Comparison of ENCODE assay signal across 15 cellular contexts in genomic region chr7:42915356-42915755, GRCh38. TPM values are rescaled to one million over a fixed set of nuclear protein-coding genes. Genes with fewer than 3 reads are reported as not detected.
DNase-seq lines count a peak whose midpoint lies in the region; ATAC-seq and TF ChIP-seq lines count a peak whose summit lies in the region.
"Had no signal": no experiment of that assay in that cellular context is flagged by ENCODE, and none has a peak within 500 bp of the region (broad histone marks: within the 10 kb centered on the region; RNA-seq: fewer than 3 reads in every experiment).

No MANE protein-coding gene starts in this region.

- H3K27me3 ChIP-seq in adipocyte (replicated peaks; ENCODE audit: control insufficient read depth, insufficient read depth, low read length) = no peaks in the 10 kb centered on the region
- H3K27me3 ChIP-seq in naive thymus-derived CD4-positive, alpha-beta T cell (ENCODE audit: control insufficient read depth in 2 of 2, insufficient read depth in 2 of 2, low read length in 2 of 2) = no peaks in the 10 kb centered on the region
- H3K27me3 ChIP-seq: heart left ventricle had no signal

- POLR2A ChIA-PET in activated CD4-positive, alpha-beta memory T cell treated with anti-CD3 and anti-CD28 coated beads, Interleukin-2, amount 10 ng/mL, durations not matched to agents 7 days and 5 days (lab: Charles Lee) = interaction anchor here (0.9 to 7.1 kb wide), 3 partner anchors 9 to 15 kb away, joined by 3 to 96 read pairs (median 5); partner anchors contain the start of genes MRPL32 and PSMA2
- POLR2A ChIA-PET in activated CD4-positive, alpha-beta memory T cell treated with anti-CD3 and anti-CD28 coated beads for 36 hours (lab: Charles Lee) = interaction anchor here (1.7 to 2.8 kb wide), 2 partner anchors 9 to 17 kb away, joined by 9 to 11 read pairs; partner anchors contain the start of genes MRPL32 and PSMA2
- POLR2A ChIA-PET in naive thymus-derived CD4-positive, alpha-beta T cell (lab: Charles Lee) = interaction anchor here (0.6 to 2.3 kb wide), 3 partner anchors 13 to 1166 kb away, joined by 3 to 7 read pairs (median 7); partner anchors contain the start of genes MRPL32 and PSMA2

- no peak for TF ChIP-seq CTCF in fibroblast of the aortic adventitia (IDR thresholded peaks at IDR 0.05; ENCODE audit: insufficient read depth, low read length)

- no peak overlapping the region for H3K4me3 Mint-ChIP-seq in activated CD4-positive, alpha-beta memory T cell treated with anti-CD3 and anti-CD28 coated beads, Interleukin-2, amount 10 ng/mL, durations not matched to agents 7 days and 5 days
- H3K4me3 Mint-ChIP-seq in activated CD4-positive, alpha-beta memory T cell treated with anti-CD3 and anti-CD28 coated beads for 36 hours = no peak overlapping the region
- H3K4me3 Mint-ChIP-seq in stimulated activated naive B cell treated with anti-CD40 and anti-IgM and Interleukin-4, amounts not matched to agents 10 μg/mL and 1 μg/mL and 100 μg/mL, for 72 hours = no peak overlapping the region
- no peak overlapping the region for H3K4me3 Mint-ChIP-seq in naive thymus-derived CD4-positive, alpha-beta T cell
- H3K4me3 Mint-ChIP-seq: activated T-cell treated with anti-CD3 and anti-CD28 coated beads, Interleukin-2, amount 50 U/mL, for 4 hours had no signal

- H3K9me3 Mint-ChIP-seq in activated CD4-positive, alpha-beta memory T cell treated with anti-CD3 and anti-CD28 coated beads, Interleukin-2, amount 10 ng/mL, durations not matched to agents 7 days and 5 days = no peaks in the 10 kb centered on the region
- H3K9me3 Mint-ChIP-seq in activated CD4-positive, alpha-beta memory T cell treated with anti-CD3 and anti-CD28 coated beads for 36 hours = no peaks in the 10 kb centered on the region
- H3K9me3 Mint-ChIP-seq in stimulated activated naive B cell treated with anti-CD40 and anti-IgM and Interleukin-4, amounts not matched to agents 10 μg/mL and 1 μg/mL and 100 μg/mL, for 72 hours = no peaks in the 10 kb centered on the region
- peaks cover 0 to 3% (median 0%) of the 10 kb centered on the region in 11 donors for H3K9me3 Mint-ChIP-seq in naive thymus-derived CD4-positive, alpha-beta T cell
- H3K9me3 Mint-ChIP-seq: activated T-cell treated with anti-CD3 and anti-CD28 coated beads, Interleukin-2, amount 50 U/mL, for 4 hours had no signal

- no peak for ATAC-seq in stimulated activated naive B cell treated with anti-CD40 and anti-IgM and Interleukin-4, amounts not matched to agents 10 μg/mL and 1 μg/mL and 100 μg/mL, for 72 hours (replicated peaks)
- no peak for ATAC-seq in naive thymus-derived CD4-positive, alpha-beta T cell
- no peak for ATAC-seq in GM19452 (IDR thresholded peaks at IDR 0.05; ENCODE audit: unreplicated experiment)
- ATAC-seq: activated T-cell treated with anti-CD3 and anti-CD28 coated beads, Interleukin-2, amount 50 U/mL, for 4 hours; heart left ventricle; SK-N-SH treated with all-trans-retinoic acid at 6 μM for 48 hours had no signal

- H3K9ac ChIP-seq in adipocyte (ENCODE audit: low read length) = peak overlapping the region; percentile 57

- H3K36me3 ChIP-seq in adipocyte (ENCODE audit: control insufficient read depth, insufficient read depth, low read length, severe bottlenecking) = peaks cover 44% of the 10 kb centered on the region
- peaks cover 0 to 37% (median 12%) of the 10 kb centered on the region in 3 experiments for H3K36me3 ChIP-seq in naive thymus-derived CD4-positive, alpha-beta T cell (ENCODE audit: control insufficient read depth in 2 of 3, insufficient read depth in 3 of 3, low read length in 3 of 3)

- H3K27ac Mint-ChIP-seq in activated CD4-positive, alpha-beta memory T cell treated with anti-CD3 and anti-CD28 coated beads, Interleukin-2, amount 10 ng/mL, durations not matched to agents 7 days and 5 days = peak overlapping the region; percentile 19
- H3K27ac Mint-ChIP-seq in activated CD4-positive, alpha-beta memory T cell treated with anti-CD3 and anti-CD28 coated beads for 36 hours = no peak overlapping the region
- peak overlapping the region; percentile 33 for H3K27ac Mint-ChIP-seq in stimulated activated naive B cell treated with anti-CD40 and anti-IgM and Interleukin-4, amounts not matched to agents 10 μg/mL and 1 μg/mL and 100 μg/mL, for 72 hours
- peak overlapping the region in 3 of 9 donors; percentile 11 to 80 (median 16) for H3K27ac Mint-ChIP-seq in naive thymus-derived CD4-positive, alpha-beta T cell

- intact Hi-C loops in activated CD4-positive, alpha-beta memory T cell treated with anti-CD3 and anti-CD28 coated beads for 36 hours (cut with micrococcal nuclease) = no loop called here
- intact Hi-C loops in naive thymus-derived CD4-positive, alpha-beta T cell (cut with micrococcal nuclease) = no loop called here

- H3K9me3 ChIP-seq in adipocyte (ENCODE audit: control insufficient read depth, low read length) = no peaks in the 10 kb centered on the region
- H3K9me3 ChIP-seq in naive thymus-derived CD4-positive, alpha-beta T cell (ENCODE audit: control insufficient read depth in 2 of 3, low read length in 3 of 3) = no peaks in the 10 kb centered on the region
- H3K9me3 ChIP-seq: heart left ventricle had no signal

- no peak for DNase-seq in activated CD4-positive, alpha-beta memory T cell treated with anti-CD3 and anti-CD28 coated beads, Interleukin-2, amount 10 ng/mL, durations not matched to agents 7 days and 5 days
- DNase-seq in activated CD4-positive, alpha-beta memory T cell treated with anti-CD3 and anti-CD28 coated beads for 36 hours = no peak
- DNase-seq in adipocyte (ENCODE audit: low read depth) = peak; percentile 73
- peak; percentile 70 for DNase-seq in fibroblast of the aortic adventitia (ENCODE audit: low read depth)
- DNase-seq in stimulated activated naive B cell treated with anti-CD40 and anti-IgM and Interleukin-4, amounts not matched to agents 10 μg/mL and 1 μg/mL and 100 μg/mL, for 72 hours = no peak
- no peak for DNase-seq in HuH-7 (ENCODE audit: low spot score)
- DNase-seq in naive thymus-derived CD4-positive, alpha-beta T cell = no peak
- DNase-seq: activated T-cell treated with anti-CD3 and anti-CD28 coated beads, Interleukin-2, amount 50 U/mL, for 4 hours; heart left ventricle; NCI-H1092 treated with DMSO at 0.1 percent for 48 hours; NCI-H2227 treated with DMSO at 0.1 percent for 48 hours; substantia nigra had no signal

- CTCF ChIA-PET in activated CD4-positive, alpha-beta memory T cell treated with anti-CD3 and anti-CD28 coated beads, Interleukin-2, amount 10 ng/mL, durations not matched to agents 7 days and 5 days (lab: Charles Lee) = no interaction called here
- CTCF ChIA-PET in activated CD4-positive, alpha-beta memory T cell treated with anti-CD3 and anti-CD28 coated beads for 36 hours (lab: Charles Lee) = interaction anchor here (0.9 to 1.2 kb wide), 2 partner anchors 15 to 26 kb away, joined by 4 read pairs; no protein-coding TSS in a partner anchor
- CTCF ChIA-PET in naive thymus-derived CD4-positive, alpha-beta T cell (lab: Charles Lee) = interaction anchor here (1.0 kb wide), 1 partner anchor 11 kb away, joined by 3 read pairs; no protein-coding TSS in a partner anchor

- H3K36me3 Mint-ChIP-seq in activated CD4-positive, alpha-beta memory T cell treated with anti-CD3 and anti-CD28 coated beads, Interleukin-2, amount 10 ng/mL, durations not matched to agents 7 days and 5 days (ENCODE audit: low read depth) = peaks cover 59% of the 10 kb centered on the region
- peaks cover 36% of the 10 kb centered on the region for H3K36me3 Mint-ChIP-seq in activated CD4-positive, alpha-beta memory T cell treated with anti-CD3 and anti-CD28 coated beads for 36 hours
- H3K36me3 Mint-ChIP-seq in stimulated activated naive B cell treated with anti-CD40 and anti-IgM and Interleukin-4, amounts not matched to agents 10 μg/mL and 1 μg/mL and 100 μg/mL, for 72 hours = peaks cover 33 to 57% of the 10 kb centered on the region in 2 donors
- H3K36me3 Mint-ChIP-seq in naive thymus-derived CD4-positive, alpha-beta T cell = peaks cover 7 to 35% (median 17%) of the 10 kb centered on the region in 5 donors

- H3K4me3 ChIP-seq in adipocyte (ENCODE audit: low read length) = peak overlapping the region; percentile 43
- H3K4me3 ChIP-seq in fibroblast of the aortic adventitia (ENCODE audit: low read depth, low read length) = no peak overlapping the region
- no peak overlapping the region for H3K4me3 ChIP-seq in naive thymus-derived CD4-positive, alpha-beta T cell (ENCODE audit: low read length)
- H3K4me3 ChIP-seq: heart left ventricle, skin epidermis had no signal

- H3K27me3 Mint-ChIP-seq in activated CD4-positive, alpha-beta memory T cell treated with anti-CD3 and anti-CD28 coated beads, Interleukin-2, amount 10 ng/mL, durations not matched to agents 7 days and 5 days = no peaks in the 10 kb centered on the region
- H3K27me3 Mint-ChIP-seq in activated CD4-positive, alpha-beta memory T cell treated with anti-CD3 and anti-CD28 coated beads for 36 hours = no peaks in the 10 kb centered on the region
- no peaks in the 10 kb centered on the region for H3K27me3 Mint-ChIP-seq in stimulated activated naive B cell treated with anti-CD40 and anti-IgM and Interleukin-4, amounts not matched to agents 10 μg/mL and 1 μg/mL and 100 μg/mL, for 72 hours
- no peaks in the 10 kb centered on the region for H3K27me3 Mint-ChIP-seq in naive thymus-derived CD4-positive, alpha-beta T cell

- no peak overlapping the region for H3K27ac ChIP-seq in naive thymus-derived CD4-positive, alpha-beta T cell (ENCODE audit: low read depth, low read length)

- H3K4me1 ChIP-seq in adipocyte (ENCODE audit: control insufficient read depth, insufficient read depth, low read length) = peaks cover 50% of the 10 kb centered on the region
- peaks cover 5 to 9% of the 10 kb centered on the region in 2 donors for H3K4me1 ChIP-seq in naive thymus-derived CD4-positive, alpha-beta T cell (ENCODE audit: control insufficient read depth in 2 of 2, insufficient read depth in 2 of 2, low read length in 2 of 2)

- H3K4me1 Mint-ChIP-seq in activated CD4-positive, alpha-beta memory T cell treated with anti-CD3 and anti-CD28 coated beads, Interleukin-2, amount 10 ng/mL, durations not matched to agents 7 days and 5 days = peaks cover 56% of the 10 kb centered on the region
- peaks cover 43% of the 10 kb centered on the region for H3K4me1 Mint-ChIP-seq in activated CD4-positive, alpha-beta memory T cell treated with anti-CD3 and anti-CD28 coated beads for 36 hours (ENCODE audit: low read depth)
- H3K4me1 Mint-ChIP-seq in stimulated activated naive B cell treated with anti-CD40 and anti-IgM and Interleukin-4, amounts not matched to agents 10 μg/mL and 1 μg/mL and 100 μg/mL, for 72 hours = peaks cover 13 to 32% of the 10 kb centered on the region in 2 donors
- peaks cover 18 to 54% (median 38%) of the 10 kb centered on the region in 7 donors for H3K4me1 Mint-ChIP-seq in naive thymus-derived CD4-positive, alpha-beta T cell

RNA-seq across cellular contexts. Expression of gene C7orf25, which starts 3.5 kb away (rescaled TPM):
- total RNA-seq in activated CD4-positive, alpha-beta memory T cell treated with anti-CD3 and anti-CD28 coated beads, Interleukin-2, amount 10 ng/mL, durations not matched to agents 7 days and 5 days = 1 to 10 TPM; 2.4 to 5.3 TPM
- 1 to 10 TPM; 3.6 to 4.3 TPM for total RNA-seq in activated CD4-positive, alpha-beta memory T cell treated with anti-CD3 and anti-CD28 coated beads for 36 hours
- 10.8 and 11.3 TPM in 2 replicates for total RNA-seq in fibroblast of the aortic adventitia (ENCODE audit: low replicate concordance)
- total RNA-seq in naive thymus-derived CD4-positive, alpha-beta T cell = 10 to 100 TPM in 1 of 5 experiments, 1 to 10 TPM in 4; 2.3 to 10.9 (median 5.3) TPM
- 1 to 10 TPM; 4.0 to 7.7 TPM for polyA plus RNA-seq in naive thymus-derived CD4-positive, alpha-beta T cell

RNA-seq across cellular contexts. Expression of gene PSMA2, which starts 16.6 kb away (rescaled TPM):
- 100 to 1,000 TPM; 132 to 133 TPM for total RNA-seq in activated CD4-positive, alpha-beta memory T cell treated with anti-CD3 and anti-CD28 coated beads, Interleukin-2, amount 10 ng/mL, durations not matched to agents 7 days and 5 days
- 100 to 1,000 TPM; 196 to 200 TPM for total RNA-seq in activated CD4-positive, alpha-beta memory T cell treated with anti-CD3 and anti-CD28 coated beads for 36 hours
- total RNA-seq in fibroblast of the aortic adventitia (ENCODE audit: low replicate concordance) = 121 and 133 TPM in 2 replicates
- 100 to 1,000 TPM in 1 of 5 experiments, 10 to 100 TPM in 4; 29.3 to 144 (median 35.3) TPM for total RNA-seq in naive thymus-derived CD4-positive, alpha-beta T cell
- 100 to 1,000 TPM; 196 to 257 TPM for polyA plus RNA-seq in naive thymus-derived CD4-positive, alpha-beta T cell

RNA-seq across cellular contexts. Expression of gene MRPL32, which starts 16.8 kb away (rescaled TPM):
- 10 to 100 TPM; 47.2 to 47.4 TPM for total RNA-seq in activated CD4-positive, alpha-beta memory T cell treated with anti-CD3 and anti-CD28 coated beads, Interleukin-2, amount 10 ng/mL, durations not matched to agents 7 days and 5 days
- 10 to 100 TPM; 59.3 to 63.6 TPM for total RNA-seq in activated CD4-positive, alpha-beta memory T cell treated with anti-CD3 and anti-CD28 coated beads for 36 hours
- 28.4 and 53.1 TPM in 2 replicates for total RNA-seq in fibroblast of the aortic adventitia (ENCODE audit: low replicate concordance)
- total RNA-seq in naive thymus-derived CD4-positive, alpha-beta T cell = 10 to 100 TPM; 27.7 to 58.2 (median 53.4) TPM
- polyA plus RNA-seq in naive thymus-derived CD4-positive, alpha-beta T cell = 10 to 100 TPM; 43.9 to 52.9 TPM

Comparison
In these comparisons a context has a peak if more than half of its experiments do, and no peak if none do; other contexts are left out.
1. DNase-seq: peak in adipocyte (single experiment) and fibroblast of the aortic adventitia (single experiment); none in activated CD4-positive, alpha-beta memory T cell treated with anti-CD3 and anti-CD28 coated beads, Interleukin-2, amount 10 ng/mL, durations not matched to agents 7 days and 5 days (single experiment), activated CD4-positive, alpha-beta memory T cell treated with anti-CD3 and anti-CD28 coated beads for 36 hours (single experiment), stimulated activated naive B cell treated with anti-CD40 and anti-IgM and Interleukin-4, amounts not matched to agents 10 μg/mL and 1 μg/mL and 100 μg/mL, for 72 hours (single experiment), HuH-7 (single experiment) and naive thymus-derived CD4-positive, alpha-beta T cell (0 of 9).